ENCODE assay signal across 8 cellular contexts in genomic region chr15:90001683-90002427, GRCh38. TPM values are rescaled to one million over a fixed set of nuclear protein-coding genes. Genes with fewer than 3 reads are reported as not detected.
A peak's percentile ranks its signal among the peaks of the same experiment; 100 is the strongest.
DNase-seq lines count a peak whose midpoint lies in the region; ATAC-seq, FAIRE-seq and TF ChIP-seq lines count a peak whose summit lies in the region.

No MANE protein-coding gene starts in this region.

- H3K27me3 ChIP-seq in DND-41 (ENCODE audit: insufficient read depth, low read length, poor library complexity) (no peaks in the 10 kb centered on the region), mucosa of rectum (ENCODE audit: control insufficient read depth in 2 of 2, insufficient read depth in 2 of 2, low read length in 2 of 2) (no peaks in the 10 kb centered on the region)

- peaks cover 37% of the 10 kb centered on the region for H3K79me2 ChIP-seq in DND-41 (ENCODE audit: insufficient read depth, low read length)

- peak overlapping the region; percentile 94 to 97 for H3K4me3 Mint-ChIP-seq in stimulated activated naive B cell treated with anti-CD40 and anti-IgM and Interleukin-4, amounts not matched to agents 10 μg/mL and 1 μg/mL and 100 μg/mL, for 72 hours

- FAIRE-seq in H54 (lab: Jason Lieb, UNC) = no peak

- peak overlapping the region; percentile 76 for H3K9ac ChIP-seq in DND-41 (ENCODE audit: low read depth, low read length)
- peak overlapping the region in 1 of 2 donors; percentile 87 for H3K9ac ChIP-seq in mucosa of rectum (ENCODE audit: low read depth in 1 of 2, low read length in 2 of 2)

- peak overlapping the region; percentile 65 for H2AFZ ChIP-seq in DND-41 (ENCODE audit: low read depth, low read length)

- no peaks in the 10 kb centered on the region for H3K9me3 Mint-ChIP-seq in stimulated activated naive B cell treated with anti-CD40 and anti-IgM and Interleukin-4, amounts not matched to agents 10 μg/mL and 1 μg/mL and 100 μg/mL, for 72 hours

- H3K4me3 ChIP-seq in DND-41 (ENCODE audit: low read depth in 1 of 2, low read length in 2 of 2) (peak overlapping the region; percentile 37 to 60; a peak in 3 of 4 replicates), epithelial cell of proximal tubule (ENCODE audit: low read depth, low read length) (peak overlapping the region; percentile 66), mucosa of rectum (ENCODE audit: low read length in 2 of 2) (peak overlapping the region; percentile 78 to 83)

- peaks cover 7% of the 10 kb centered on the region; the same call in 1 of the 2 replicates for H4K20me1 ChIP-seq in DND-41 (ENCODE audit: insufficient read depth, low read length)

- H3K27me3 Mint-ChIP-seq in stimulated activated naive B cell treated with anti-CD40 and anti-IgM and Interleukin-4, amounts not matched to agents 10 μg/mL and 1 μg/mL and 100 μg/mL, for 72 hours = no peaks in the 10 kb centered on the region

- H3K27ac ChIP-seq in DND-41 (ENCODE audit: low read length) (peak overlapping the region; percentile 67), mucosa of rectum (ENCODE audit: low read depth in 2 of 2, low read length in 2 of 2) (peak overlapping the region; percentile 79 to 84)

- peaks cover 14 to 37% of the 10 kb centered on the region in 2 donors for H3K36me3 Mint-ChIP-seq in stimulated activated naive B cell treated with anti-CD40 and anti-IgM and Interleukin-4, amounts not matched to agents 10 μg/mL and 1 μg/mL and 100 μg/mL, for 72 hours

- H3K4me1 ChIP-seq in DND-41 (ENCODE audit: insufficient read depth, low read length) (peaks cover 22% of the 10 kb centered on the region), mucosa of rectum (ENCODE audit: control insufficient read depth in 2 of 2, insufficient read depth in 2 of 2, low read length in 2 of 2) (peaks cover 31 to 47% of the 10 kb centered on the region in 2 donors)

- no peak; the same call in 1 of the 2 replicates for TF ChIP-seq POLR2A in H54 (IDR thresholded peaks at IDR 0.05; ENCODE audit: low read depth, low read length)

- H3K4me2 ChIP-seq in DND-41 (ENCODE audit: insufficient read depth, low read length) = peak overlapping the region; percentile 84

- TF ChIP-seq CTCF in DND-41 (IDR thresholded peaks at IDR 0.05; ENCODE audit: borderline replicate concordance, extremely low read depth, low read length, poor library complexity, severe bottlenecking) = no peak
- TF ChIP-seq CTCF in epithelial cell of proximal tubule (conservative IDR thresholded peaks at IDR 0.05; ENCODE audit: low read depth, low read length) = no peak

- DNase-seq in DND-41 (peak; percentile 69), H54 (ENCODE audit: insufficient read length, low spot score) (peak; percentile 52), NOMO-1 treated with DMSO at 0.1 percent for 48 hours (lab: John Stamatoyannopoulos, UW; ENCODE audit: unreplicated experiment) (peak; percentile 37), activated T-cell treated with anti-CD3 and anti-CD28 coated beads for 48 hours (ENCODE audit: low read depth) (peak; percentile 54), epithelial cell of proximal tubule (ENCODE audit: low read depth) (no peak), mesenteric fat pad (ENCODE audit: low spot score) (no peak)
- peak; percentile 39 for DNase-seq in stimulated activated naive B cell treated with anti-CD40 and anti-IgM and Interleukin-4, amounts not matched to agents 10 μg/mL and 1 μg/mL and 100 μg/mL, for 72 hours

- peaks cover 35 to 68% of the 10 kb centered on the region in 2 donors for H3K4me1 Mint-ChIP-seq in stimulated activated naive B cell treated with anti-CD40 and anti-IgM and Interleukin-4, amounts not matched to agents 10 μg/mL and 1 μg/mL and 100 μg/mL, for 72 hours

- H3K9me3 ChIP-seq in DND-41 (ENCODE audit: insufficient read depth, low read length, severe bottlenecking) = no peaks in the 10 kb centered on the region
- H3K9me3 ChIP-seq in mucosa of rectum (ENCODE audit: control insufficient read depth in 2 of 2, low read length in 2 of 2) = no peaks in the 10 kb centered on the region

- peak overlapping the region; percentile 95 for H3K27ac Mint-ChIP-seq in stimulated activated naive B cell treated with anti-CD40 and anti-IgM and Interleukin-4, amounts not matched to agents 10 μg/mL and 1 μg/mL and 100 μg/mL, for 72 hours

- peak; percentile 54 for ATAC-seq in DND-41 (ENCODE audit: insufficient read depth, low read depth)
- ATAC-seq in stimulated activated naive B cell treated with anti-CD40 and anti-IgM and Interleukin-4, amounts not matched to agents 10 μg/mL and 1 μg/mL and 100 μg/mL, for 72 hours (replicated peaks) = peak; percentile 49 to 58

- 0 out of 2 replicates have a peak, but pooled peaks cover 2% of the 10 kb centered on the region for H3K36me3 ChIP-seq in DND-41 (ENCODE audit: insufficient read depth, low read length)
- H3K36me3 ChIP-seq in mucosa of rectum (ENCODE audit: control insufficient read depth in 2 of 2, insufficient read depth in 2 of 2, low read length in 2 of 2) = peaks cover 0 to 3% of the 10 kb centered on the region in 2 donors

RNA-seq across cellular contexts. Expression of gene ZNF710, which starts 0.7 kb away (rescaled TPM):
- 11.4 and 19.9 TPM in 2 replicates for total RNA-seq in epithelial cell of proximal tubule
- 11.5 TPM for total RNA-seq in mesenteric fat pad

Comparison
In these comparisons a context has a peak if more than half of its experiments do, and no peak if none do; other contexts are left out.
1. DNase-seq: peak in DND-41 (single experiment), H54 (single experiment), NOMO-1 treated with DMSO at 0.1 percent for 48 hours (single experiment), activated T-cell treated with anti-CD3 and anti-CD28 coated beads for 48 hours (single experiment) and stimulated activated naive B cell treated with anti-CD40 and anti-IgM and Interleukin-4, amounts not matched to agents 10 μg/mL and 1 μg/mL and 100 μg/mL, for 72 hours (single experiment); none in epithelial cell of proximal tubule (single experiment) and mesenteric fat pad (single experiment).
2. Peak in every context shown above with its lines, with median percentiles within 50 percentile points of each other: H3K4me3 ChIP-seq.